In the genomic region with DNA sequence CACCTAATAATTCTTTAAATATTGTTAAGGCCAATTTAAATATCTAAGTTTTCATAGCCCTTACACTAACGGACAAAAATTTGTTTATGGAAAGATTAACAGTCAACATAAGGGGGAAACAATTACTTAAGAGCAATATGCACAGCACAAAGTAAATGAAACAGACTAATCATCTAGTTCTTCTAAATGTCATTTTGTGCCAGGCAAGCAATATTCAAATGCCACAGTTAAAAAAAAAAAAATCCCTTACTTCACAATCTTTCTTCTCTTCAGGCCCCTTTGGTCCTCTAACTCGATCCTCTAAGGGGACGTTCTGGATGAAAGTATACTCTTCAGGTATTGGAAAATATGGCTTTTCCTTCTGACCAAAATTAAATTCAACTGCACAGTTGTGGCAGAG, we compare ENCODE assay signal across 1 cellular context.
A peak's percentile ranks its signal among the peaks of the same experiment; 100 is the strongest.
TF ChIP-seq lines count a peak whose summit lies in the region.

No MANE protein-coding gene starts in this region.

TF ChIP-seq in K562, 482 proteins besides CTCF, POLR2A, EP300 and RAD21:
- TF ChIP-seq THRAP3 (IDR thresholded peaks at IDR 0.05; ENCODE audit: borderline replicate concordance) (no peak), MAFG (tag; conservative IDR thresholded peaks at IDR 0.05) (peak; percentile 27; the same call in 1 of the 2 replicates), C11orf30 (IDR thresholded peaks at IDR 0.05; ENCODE audit: low read depth) (peak; percentile 32), RBFOX2 (IDR thresholded peaks at IDR 0.05; ENCODE audit: low read depth, low read length) (0 out of 2 replicates have a peak, but pooled peaks have one; percentile 10), ZNF316 (IDR thresholded peaks at IDR 0.05) (peak; percentile 82), CXXC5 (CRISPR knock-in tag; IDR thresholded peaks at IDR 0.05) (no peak), ZNF24 (IDR thresholded peaks at IDR 0.05) (no peak), SREBF1 (IDR thresholded peaks at IDR 0.05; ENCODE audit: borderline replicate concordance, low read depth, low read length) (no peak)
- TF ChIP-seq, protein P1, sequence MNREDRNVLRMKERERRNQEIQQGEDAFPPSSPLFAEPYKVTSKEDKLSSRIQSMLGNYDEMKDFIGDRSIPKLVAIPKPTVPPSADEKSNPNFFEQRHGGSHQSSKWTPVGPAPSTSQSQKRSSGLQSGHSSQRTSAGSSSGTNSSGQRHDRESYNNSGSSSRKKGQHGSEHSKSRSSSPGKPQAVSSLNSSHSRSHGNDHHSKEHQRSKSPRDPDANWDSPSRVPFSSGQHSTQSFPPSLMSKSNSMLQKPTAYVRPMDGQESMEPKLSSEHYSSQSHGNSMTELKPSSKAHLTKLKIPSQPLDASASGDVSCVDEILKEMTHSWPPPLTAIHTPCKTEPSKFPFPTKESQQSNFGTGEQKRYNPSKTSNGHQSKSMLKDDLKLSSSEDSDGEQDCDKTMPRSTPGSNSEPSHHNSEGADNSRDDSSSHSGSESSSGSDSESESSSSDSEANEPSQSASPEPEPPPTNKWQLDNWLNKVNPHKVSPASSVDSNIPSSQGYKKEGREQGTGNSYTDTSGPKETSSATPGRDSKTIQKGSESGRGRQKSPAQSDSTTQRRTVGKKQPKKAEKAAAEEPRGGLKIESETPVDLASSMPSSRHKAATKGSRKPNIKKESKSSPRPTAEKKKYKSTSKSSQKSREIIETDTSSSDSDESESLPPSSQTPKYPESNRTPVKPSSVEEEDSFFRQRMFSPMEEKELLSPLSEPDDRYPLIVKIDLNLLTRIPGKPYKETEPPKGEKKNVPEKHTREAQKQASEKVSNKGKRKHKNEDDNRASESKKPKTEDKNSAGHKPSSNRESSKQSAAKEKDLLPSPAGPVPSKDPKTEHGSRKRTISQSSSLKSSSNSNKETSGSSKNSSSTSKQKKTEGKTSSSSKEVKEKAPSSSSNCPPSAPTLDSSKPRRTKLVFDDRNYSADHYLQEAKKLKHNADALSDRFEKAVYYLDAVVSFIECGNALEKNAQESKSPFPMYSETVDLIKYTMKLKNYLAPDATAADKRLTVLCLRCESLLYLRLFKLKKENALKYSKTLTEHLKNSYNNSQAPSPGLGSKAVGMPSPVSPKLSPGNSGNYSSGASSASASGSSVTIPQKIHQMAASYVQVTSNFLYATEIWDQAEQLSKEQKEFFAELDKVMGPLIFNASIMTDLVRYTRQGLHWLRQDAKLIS (CRISPR knock-in tag; IDR thresholded peaks at IDR 0.05): 0 out of 2 replicates have a peak, but pooled peaks have one; percentile 14
- TF ChIP-seq, protein P2, sequence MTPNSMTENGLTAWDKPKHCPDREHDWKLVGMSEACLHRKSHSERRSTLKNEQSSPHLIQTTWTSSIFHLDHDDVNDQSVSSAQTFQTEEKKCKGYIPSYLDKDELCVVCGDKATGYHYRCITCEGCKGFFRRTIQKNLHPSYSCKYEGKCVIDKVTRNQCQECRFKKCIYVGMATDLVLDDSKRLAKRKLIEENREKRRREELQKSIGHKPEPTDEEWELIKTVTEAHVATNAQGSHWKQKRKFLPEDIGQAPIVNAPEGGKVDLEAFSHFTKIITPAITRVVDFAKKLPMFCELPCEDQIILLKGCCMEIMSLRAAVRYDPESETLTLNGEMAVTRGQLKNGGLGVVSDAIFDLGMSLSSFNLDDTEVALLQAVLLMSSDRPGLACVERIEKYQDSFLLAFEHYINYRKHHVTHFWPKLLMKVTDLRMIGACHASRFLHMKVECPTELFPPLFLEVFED (CRISPR knock-in tag; conservative IDR thresholded peaks at IDR 0.05): 0 out of 2 replicates have a peak, but pooled peaks have one; percentile 9
- TF ChIP-seq, protein P3, sequence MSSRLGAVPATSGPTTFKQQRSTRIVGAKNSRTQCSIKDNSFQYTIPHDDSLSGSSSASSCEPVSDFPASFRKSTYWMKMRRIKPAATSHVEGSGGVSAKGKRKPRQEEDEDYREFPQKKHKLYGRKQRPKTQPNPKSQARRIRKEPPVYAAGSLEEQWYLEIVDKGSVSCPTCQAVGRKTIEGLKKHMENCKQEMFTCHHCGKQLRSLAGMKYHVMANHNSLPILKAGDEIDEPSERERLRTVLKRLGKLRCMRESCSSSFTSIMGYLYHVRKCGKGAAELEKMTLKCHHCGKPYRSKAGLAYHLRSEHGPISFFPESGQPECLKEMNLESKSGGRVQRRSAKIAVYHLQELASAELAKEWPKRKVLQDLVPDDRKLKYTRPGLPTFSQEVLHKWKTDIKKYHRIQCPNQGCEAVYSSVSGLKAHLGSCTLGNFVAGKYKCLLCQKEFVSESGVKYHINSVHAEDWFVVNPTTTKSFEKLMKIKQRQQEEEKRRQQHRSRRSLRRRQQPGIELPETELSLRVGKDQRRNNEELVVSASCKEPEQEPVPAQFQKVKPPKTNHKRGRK (tag; IDR thresholded peaks at IDR 0.05): 0 out of 2 replicates have a peak, but pooled peaks have one; percentile 12
- TF ChIP-seq, protein P4, sequence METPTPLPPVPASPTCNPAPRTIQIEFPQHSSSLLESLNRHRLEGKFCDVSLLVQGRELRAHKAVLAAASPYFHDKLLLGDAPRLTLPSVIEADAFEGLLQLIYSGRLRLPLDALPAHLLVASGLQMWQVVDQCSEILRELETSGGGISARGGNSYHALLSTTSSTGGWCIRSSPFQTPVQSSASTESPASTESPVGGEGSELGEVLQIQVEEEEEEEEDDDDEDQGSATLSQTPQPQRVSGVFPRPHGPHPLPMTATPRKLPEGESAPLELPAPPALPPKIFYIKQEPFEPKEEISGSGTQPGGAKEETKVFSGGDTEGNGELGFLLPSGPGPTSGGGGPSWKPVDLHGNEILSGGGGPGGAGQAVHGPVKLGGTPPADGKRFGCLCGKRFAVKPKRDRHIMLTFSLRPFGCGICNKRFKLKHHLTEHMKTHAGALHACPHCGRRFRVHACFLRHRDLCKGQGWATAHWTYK (CRISPR knock-in tag; IDR thresholded peaks at IDR 0.05): no peak
